In genomic region chr4:85939595-85939994, GRCh38 we compare ENCODE assay signal across 17 cellular contexts.
"Had no signal": no experiment of that assay in that cellular context is flagged by ENCODE, and none has a peak within 500 bp of the region (broad histone marks: within the 10 kb centered on the region; RNA-seq: fewer than 3 reads in every experiment).

No MANE protein-coding gene starts in this region.

- ATAC-seq: effector memory CD8-positive, alpha-beta T cell; foreskin keratinocyte; pancreas had no signal

- H3K27me3 ChIP-seq: foreskin keratinocyte, neural progenitor cell, pancreas, stomach, thyroid gland had no signal

- H3K9ac ChIP-seq: neural progenitor cell had no signal

- H2AFZ ChIP-seq: neural progenitor cell had no signal

- H3K9me3 ChIP-seq: pancreas, stomach, thyroid gland had no signal

- H3K4me1 ChIP-seq: neural progenitor cell had no signal

- H3K27ac ChIP-seq: foreskin keratinocyte, neural progenitor cell, pancreas had no signal

- H3K4me2 ChIP-seq: neural progenitor cell had no signal

- H3K4me3 ChIP-seq: neural progenitor cell, pancreas, stomach, thyroid gland had no signal

- FAIRE-seq: pancreas, TTC549, urothelium cell line had no signal

- DNase-seq: activated CD4-positive, alpha-beta T cell treated with anti-CD3 and anti-CD28 coated beads, Interleukin-2, amount 50 U/mL, for 1 hour; activated CD4-positive, CD25-positive, alpha-beta regulatory T cell; activated naive CD4-positive, alpha-beta T cell treated with anti-CD3 and anti-CD28 coated beads, Interleukin-2, amount 50 U/mL, for 16 hours; central memory CD4-positive, alpha-beta T cell; cortex of kidney; effector memory CD8-positive, alpha-beta T cell; erythroblast; foreskin keratinocyte; head of caudate nucleus; pancreas; retina; stimulated activated CD4-positive, alpha-beta T cell treated with anti-CD3 and anti-CD28 coated beads, Interleukin-4, amount 100 ng/mL, for 4 hours; stomach; thyroid gland had no signal

- H3K36me3 ChIP-seq: neural progenitor cell, pancreas, thyroid gland had no signal
